Comparison of ENCODE assay signal across 28 cellular contexts in the genomic region with DNA sequence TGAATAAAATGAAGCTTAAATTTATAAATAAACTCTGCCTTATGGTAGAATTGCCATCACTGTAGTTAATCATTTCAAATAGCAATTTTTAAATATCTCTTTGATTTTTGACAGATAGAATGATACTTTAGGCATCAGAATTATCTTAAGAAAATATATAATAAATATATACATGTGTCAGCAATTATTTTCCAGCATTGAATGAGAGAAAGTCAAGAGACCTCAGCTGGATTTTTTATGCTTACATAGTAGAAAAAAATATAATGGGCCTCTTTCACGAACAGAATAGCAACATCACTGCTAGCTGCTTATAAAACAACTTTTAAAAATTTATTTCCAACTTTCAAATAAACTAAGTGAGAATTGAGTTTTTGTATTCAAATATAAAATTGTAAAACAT.
"Had no signal": no experiment of that assay in that cellular context is flagged by ENCODE, and none has a peak within 500 bp of the region (broad histone marks: within the 10 kb centered on the region; RNA-seq: fewer than 3 reads in every experiment).

No MANE protein-coding gene starts in this region.

- H3K36me3 Mint-ChIP-seq: stimulated activated effector memory CD8-positive, alpha-beta T cell treated with anti-CD3 and anti-CD28 coated beads, Interleukin-12 subunit alpha, Interleukin-12 subunit beta, amount 100 ng/mL, for 72 hours; stimulated activated memory B cell treated with anti-CD40 and anti-IgM and Interleukin-4, amounts not matched to agents 10 μg/mL and 1 μg/mL and 100 μg/mL, for 72 hours; type B pancreatic cell had no signal

- H3K4me3 ChIP-seq: stomach, suprapubic skin, testis, thoracic aorta, thyroid gland, tibial artery, tibial nerve, transverse colon, upper lobe of left lung, upper lobe of right lung, uterus, vagina had no signal

- H3K27me3 Mint-ChIP-seq: stimulated activated memory B cell treated with anti-CD40 and anti-IgM and Interleukin-4, amounts not matched to agents 10 μg/mL and 1 μg/mL and 100 μg/mL, for 72 hours; stimulated activated naive CD8-positive, alpha-beta T cell treated with anti-CD3 and anti-CD28 coated beads, Interleukin-15, amount 100 ng/mL, for 72 hours; stimulated activated naive CD8-positive, alpha-beta T cell treated with anti-CD3 and anti-CD28 coated beads, Interleukin-15, Interleukin-2, amounts not matched to agents 100 ng/mL and 50 ng/mL, for 24 hours; type B pancreatic cell had no signal

- H3K27me3 ChIP-seq: stomach, suprapubic skin, testis, tibial artery, tibial nerve, transverse colon, upper lobe of left lung, upper lobe of right lung, uterus, vagina had no signal

- ATAC-seq: stimulated activated effector memory CD8-positive, alpha-beta T cell treated with anti-CD3 and anti-CD28 coated beads, Interleukin-12 subunit alpha, Interleukin-12 subunit beta, amount 100 ng/mL, for 72 hours; stimulated activated memory B cell treated with anti-CD40 and anti-IgM and Interleukin-4, amounts not matched to agents 10 μg/mL and 1 μg/mL and 100 μg/mL, for 72 hours; stimulated activated naive CD8-positive, alpha-beta T cell treated with anti-CD3 and anti-CD28 coated beads, Interleukin-15, amount 100 ng/mL, for 72 hours; stimulated activated naive CD8-positive, alpha-beta T cell treated with anti-CD3 and anti-CD28 coated beads, Interleukin-15, Interleukin-2, amounts not matched to agents 100 U/mL and 50 U/mL, for 24 hours; upper lobe of right lung had no signal

- H3K36me3 ChIP-seq: stomach, suprapubic skin, thoracic aorta, thyroid gland, tibial artery, tibial nerve, transverse colon, upper lobe of left lung, upper lobe of right lung, uterus, vagina had no signal

- H3K9me3 ChIP-seq: stomach, suprapubic skin, testis, thoracic aorta, thyroid gland, tibial artery, tibial nerve, transverse colon, upper lobe of left lung, upper lobe of right lung, uterus, vagina had no signal

- DNase-seq: stimulated activated CD4-positive, alpha-beta T cell treated with anti-CD3 and anti-CD28 coated beads, Interleukin-2, amount 100 ng/mL, for 48 hours; stimulated activated CD4-positive, alpha-beta T cell treated with anti-CD3 and anti-CD28 coated beads, Interleukin-4, amount 100 ng/mL, for 1 hour; stimulated activated CD4-positive, alpha-beta T cell treated with anti-CD3 and anti-CD28 coated beads, Interleukin-4, amount 100 ng/mL, for 24 hours; stimulated activated CD4-positive, alpha-beta T cell treated with anti-CD3 and anti-CD28 coated beads, Interleukin-4, amount 100 ng/mL, for 4 hours; stimulated activated CD8-positive, alpha-beta memory T cell treated with anti-CD3 and anti-CD28 coated beads, Interleukin-4, amount 100 ng/mL, for 48 hours; stimulated activated naive CD4-positive, alpha-beta T cell; stimulated activated naive CD4-positive, alpha-beta T cell treated with Interleukin-2 at 50 U/mL for 16 hours; stimulated activated naive CD8-positive, alpha-beta T cell treated with anti-CD3 and anti-CD28 coated beads, Interleukin-15, amount 100 ng/mL, for 72 hours; stimulated activated naive CD8-positive, alpha-beta T cell treated with anti-CD3 and anti-CD28 coated beads, Interleukin-15, Interleukin-2, amounts not matched to agents 100 U/mL and 50 U/mL, for 24 hours; stomach; substantia nigra; testis; thyroid gland; tibial artery; transverse colon; trophoblast cell; upper lobe of left lung; upper lobe of right lung; uterus had no signal

- H3K27ac ChIP-seq: stomach, suprapubic skin, testis, thoracic aorta, thyroid gland, tibial artery, tibial nerve, transverse colon, upper lobe of left lung, upper lobe of right lung, uterus, vagina had no signal

- H3K4me1 ChIP-seq: stomach, suprapubic skin, testis, thyroid gland, tibial artery, tibial nerve, transverse colon, upper lobe of left lung, upper lobe of right lung, uterus, vagina had no signal

- H3K9me3 Mint-ChIP-seq: stimulated activated memory B cell treated with anti-CD40 and anti-IgM and Interleukin-4, amounts not matched to agents 10 μg/mL and 1 μg/mL and 100 μg/mL, for 72 hours; stimulated activated naive CD8-positive, alpha-beta T cell treated with anti-CD3 and anti-CD28 coated beads, Interleukin-15, amount 100 ng/mL, for 72 hours; stimulated activated naive CD8-positive, alpha-beta T cell treated with anti-CD3 and anti-CD28 coated beads, Interleukin-15, Interleukin-2, amounts not matched to agents 100 ng/mL and 50 ng/mL, for 24 hours; type B pancreatic cell had no signal

- FAIRE-seq: urothelium cell line had no signal

- H3K4me3 Mint-ChIP-seq: stimulated activated effector memory CD8-positive, alpha-beta T cell treated with anti-CD3 and anti-CD28 coated beads, Interleukin-12 subunit alpha, Interleukin-12 subunit beta, amount 100 ng/mL, for 72 hours; stimulated activated memory B cell treated with anti-CD40 and anti-IgM and Interleukin-4, amounts not matched to agents 10 μg/mL and 1 μg/mL and 100 μg/mL, for 72 hours; stimulated activated naive CD8-positive, alpha-beta T cell treated with anti-CD3 and anti-CD28 coated beads, Interleukin-15, amount 100 ng/mL, for 72 hours; stimulated activated naive CD8-positive, alpha-beta T cell treated with anti-CD3 and anti-CD28 coated beads, Interleukin-15, Interleukin-2, amounts not matched to agents 100 ng/mL and 50 ng/mL, for 24 hours; type B pancreatic cell had no signal

- H3K27ac Mint-ChIP-seq: stimulated activated effector memory CD8-positive, alpha-beta T cell treated with anti-CD3 and anti-CD28 coated beads, Interleukin-12 subunit alpha, Interleukin-12 subunit beta, amount 100 ng/mL, for 72 hours; stimulated activated memory B cell treated with anti-CD40 and anti-IgM and Interleukin-4, amounts not matched to agents 10 μg/mL and 1 μg/mL and 100 μg/mL, for 72 hours; stimulated activated naive CD8-positive, alpha-beta T cell treated with anti-CD3 and anti-CD28 coated beads, Interleukin-15, amount 100 ng/mL, for 72 hours; stimulated activated naive CD8-positive, alpha-beta T cell treated with anti-CD3 and anti-CD28 coated beads, Interleukin-15, Interleukin-2, amounts not matched to agents 100 ng/mL and 50 ng/mL, for 24 hours; type B pancreatic cell had no signal

- H3K4me1 Mint-ChIP-seq: stimulated activated effector memory CD8-positive, alpha-beta T cell treated with anti-CD3 and anti-CD28 coated beads, Interleukin-12 subunit alpha, Interleukin-12 subunit beta, amount 100 ng/mL, for 72 hours; stimulated activated memory B cell treated with anti-CD40 and anti-IgM and Interleukin-4, amounts not matched to agents 10 μg/mL and 1 μg/mL and 100 μg/mL, for 72 hours; stimulated activated naive CD8-positive, alpha-beta T cell treated with anti-CD3 and anti-CD28 coated beads, Interleukin-15, amount 100 ng/mL, for 72 hours had no signal
